ENCODE assay signal across 1 cellular context in genomic region chr21:44890338-44890931, GRCh38.
A peak's percentile ranks its signal among the peaks of the same experiment; 100 is the strongest.
TF ChIP-seq lines count a peak whose summit lies in the region.

No MANE protein-coding gene starts in this region.

TF ChIP-seq in HepG2, 621 proteins besides CTCF, POLR2A, EP300 and RAD21 (continued from another document):
- no peak for TF ChIP-seq ZHX2 (IDR thresholded peaks at IDR 0.05; ENCODE audit: low read depth)
- TF ChIP-seq ZHX2 (CRISPR knock-in tag; IDR thresholded peaks at IDR 0.05; ENCODE audit: borderline replicate concordance), result no peak
- TF ChIP-seq ZFP37 (CRISPR knock-in tag; IDR thresholded peaks at IDR 0.05; ENCODE audit: borderline replicate concordance), result no peak
- no peak for TF ChIP-seq SNAI1 (CRISPR knock-in tag; IDR thresholded peaks at IDR 0.05; ENCODE audit: borderline replicate concordance)
- TF ChIP-seq CREM (IDR thresholded peaks at IDR 0.05), result no peak
- no peak for TF ChIP-seq CREM (CRISPR knock-in tag; IDR thresholded peaks at IDR 0.05)
- TF ChIP-seq UBTF (CRISPR knock-in tag; IDR thresholded peaks at IDR 0.05), result peak; percentile 25; the same call in 1 of the 2 replicates
- TF ChIP-seq MYC (CRISPR knock-in tag; IDR thresholded peaks at IDR 0.05; ENCODE audit: borderline replicate concordance), result peak; percentile 64; the same call in 1 of the 2 replicates
- no peak for TF ChIP-seq ZNF770 (CRISPR knock-in tag; IDR thresholded peaks at IDR 0.05)
- no peak for TF ChIP-seq ZNF142 (CRISPR knock-in tag; IDR thresholded peaks at IDR 0.05)
- TF ChIP-seq RBFOX2 (IDR thresholded peaks at IDR 0.05; ENCODE audit: low read depth, low read length), result no peak
- no peak for TF ChIP-seq ZNF773 (CRISPR knock-in tag; IDR thresholded peaks at IDR 0.05; ENCODE audit: borderline replicate concordance)
- TF ChIP-seq ATF7 (IDR thresholded peaks at IDR 0.05), result no peak
- no peak for TF ChIP-seq ATF7 (CRISPR knock-in tag; IDR thresholded peaks at IDR 0.05)
- TF ChIP-seq KDM4B (CRISPR knock-in tag; IDR thresholded peaks at IDR 0.05), result no peak
- TF ChIP-seq SYNCRIP (IDR thresholded peaks at IDR 0.05; ENCODE audit: insufficient read depth, low read depth, low read length), result no peak
- no peak for TF ChIP-seq MIXL1 (CRISPR knock-in tag; IDR thresholded peaks at IDR 0.05)
- no peak for TF ChIP-seq SP4 (CRISPR knock-in tag; IDR thresholded peaks at IDR 0.05)
- TF ChIP-seq ZNF598 (CRISPR knock-in tag; IDR thresholded peaks at IDR 0.05; ENCODE audit: borderline replicate concordance), result no peak
- TF ChIP-seq, protein P1, sequence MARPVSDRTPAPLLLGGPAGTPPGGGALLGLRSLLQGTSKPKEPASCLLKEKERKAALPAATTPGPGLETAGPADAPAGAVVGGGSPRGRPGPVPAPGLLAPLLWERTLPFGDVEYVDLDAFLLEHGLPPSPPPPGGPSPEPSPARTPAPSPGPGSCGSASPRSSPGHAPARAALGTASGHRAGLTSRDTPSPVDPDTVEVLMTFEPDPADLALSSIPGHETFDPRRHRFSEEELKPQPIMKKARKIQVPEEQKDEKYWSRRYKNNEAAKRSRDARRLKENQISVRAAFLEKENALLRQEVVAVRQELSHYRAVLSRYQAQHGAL (CRISPR knock-in tag; IDR thresholded peaks at IDR 0.05; ENCODE audit: not compliant biosample characterization), result no peak
- TF ChIP-seq HOXA3 (CRISPR knock-in tag; IDR thresholded peaks at IDR 0.05), result peak; percentile 48; the same call in 1 of the 2 replicates
- no peak for TF ChIP-seq KAT2B (IDR thresholded peaks at IDR 0.05; ENCODE audit: borderline replicate concordance, low read depth, low read length)
- TF ChIP-seq ZNF580 (CRISPR knock-in tag; IDR thresholded peaks at IDR 0.05; ENCODE audit: borderline replicate concordance, low read depth), result no peak
- TF ChIP-seq RFX3 (CRISPR knock-in tag; IDR thresholded peaks at IDR 0.05), result no peak
- TF ChIP-seq, protein P2, sequence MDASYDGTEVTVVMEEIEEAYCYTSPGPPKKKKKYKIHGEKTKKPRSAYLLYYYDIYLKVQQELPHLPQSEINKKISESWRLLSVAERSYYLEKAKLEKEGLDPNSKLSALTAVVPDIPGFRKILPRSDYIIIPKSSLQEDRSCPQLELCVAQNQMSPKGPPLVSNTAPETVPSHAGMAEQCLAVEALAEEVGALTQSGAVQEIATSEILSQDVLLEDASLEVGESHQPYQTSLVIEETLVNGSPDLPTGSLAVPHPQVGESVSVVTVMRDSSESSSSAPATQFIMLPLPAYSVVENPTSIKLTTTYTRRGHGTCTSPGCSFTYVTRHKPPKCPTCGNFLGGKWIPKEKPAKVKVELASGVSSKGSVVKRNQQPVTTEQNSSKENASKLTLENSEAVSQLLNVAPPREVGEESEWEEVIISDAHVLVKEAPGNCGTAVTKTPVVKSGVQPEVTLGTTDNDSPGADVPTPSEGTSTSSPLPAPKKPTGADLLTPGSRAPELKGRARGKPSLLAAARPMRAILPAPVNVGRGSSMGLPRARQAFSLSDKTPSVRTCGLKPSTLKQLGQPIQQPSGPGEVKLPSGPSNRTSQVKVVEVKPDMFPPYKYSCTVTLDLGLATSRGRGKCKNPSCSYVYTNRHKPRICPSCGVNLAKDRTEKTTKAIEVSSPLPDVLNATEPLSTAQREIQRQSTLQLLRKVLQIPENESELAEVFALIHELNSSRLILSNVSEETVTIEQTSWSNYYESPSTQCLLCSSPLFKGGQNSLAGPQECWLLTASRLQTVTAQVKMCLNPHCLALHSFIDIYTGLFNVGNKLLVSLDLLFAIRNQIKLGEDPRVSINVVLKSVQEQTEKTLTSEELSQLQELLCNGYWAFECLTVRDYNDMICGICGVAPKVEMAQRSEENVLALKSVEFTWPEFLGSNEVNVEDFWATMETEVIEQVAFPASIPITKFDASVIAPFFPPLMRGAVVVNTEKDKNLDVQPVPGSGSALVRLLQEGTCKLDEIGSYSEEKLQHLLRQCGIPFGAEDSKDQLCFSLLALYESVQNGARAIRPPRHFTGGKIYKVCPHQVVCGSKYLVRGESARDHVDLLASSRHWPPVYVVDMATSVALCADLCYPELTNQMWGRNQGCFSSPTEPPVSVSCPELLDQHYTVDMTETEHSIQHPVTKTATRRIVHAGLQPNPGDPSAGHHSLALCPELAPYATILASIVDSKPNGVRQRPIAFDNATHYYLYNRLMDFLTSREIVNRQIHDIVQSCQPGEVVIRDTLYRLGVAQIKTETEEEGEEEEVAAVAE (CRISPR knock-in tag; IDR thresholded peaks at IDR 0.05; ENCODE audit: borderline replicate concordance), result peak; percentile 41; the same call in 1 of the 2 replicates
- TF ChIP-seq NONO (IDR thresholded peaks at IDR 0.05), result no peak
- peak; percentile 54; the same call in 1 of the 2 replicates for TF ChIP-seq NONO (CRISPR knock-in tag; conservative IDR thresholded peaks at IDR 0.05)
- no peak for TF ChIP-seq HNF4G (IDR thresholded peaks at IDR 0.05; ENCODE audit: borderline replicate concordance, low read depth, low read length)
- no peak for TF ChIP-seq HNF4G (CRISPR knock-in tag; IDR thresholded peaks at IDR 0.05; ENCODE audit: borderline replicate concordance, low read depth)
- TF ChIP-seq ZNF275 (CRISPR knock-in tag; IDR thresholded peaks at IDR 0.05; ENCODE audit: borderline replicate concordance), result no peak
